ENCODE assay signal across 25 cellular contexts in genomic region chr12:84128117-84128991, GRCh38.
DNase-seq lines count a peak whose midpoint lies in the region; ATAC-seq, FAIRE-seq and TF ChIP-seq lines count a peak whose summit lies in the region.
"Had no signal": no experiment of that assay in that cellular context is flagged by ENCODE, and none has a peak within 500 bp of the region (broad histone marks: within the 10 kb centered on the region; RNA-seq: fewer than 3 reads in every experiment).

No MANE protein-coding gene starts in this region.

- H3K36me3 ChIP-seq in endodermal cell (ENCODE audit: control insufficient read depth, insufficient read depth, low read length): no peaks in the 10 kb centered on the region
- H3K36me3 ChIP-seq: ascending aorta; BLaER1 treated with 17β-estradiol and CSF1 and Interleukin-3, amounts not matched to agents 10 nM and 100 nM had no signal

- H3K9me3 Mint-ChIP-seq in endodermal cell: no peaks in the 10 kb centered on the region
- peaks cover 3% of the 10 kb centered on the region for H3K9me3 Mint-ChIP-seq in activated T-cell treated with anti-CD3 and anti-CD28 coated beads, Interleukin-2, amount 50 U/mL, for 4 hours

- H3K27me3 ChIP-seq in endodermal cell (ENCODE audit: control insufficient read depth, insufficient read depth, low read length, poor library complexity, severe bottlenecking): no peaks in the 10 kb centered on the region
- H3K27me3 ChIP-seq: ascending aorta; BLaER1 treated with 17β-estradiol and CSF1 and Interleukin-3, amounts not matched to agents 10 nM and 100 nM had no signal

- no peaks in the 10 kb centered on the region for H3K36me3 Mint-ChIP-seq in endodermal cell (ENCODE audit: low read depth)
- H3K36me3 Mint-ChIP-seq in activated T-cell treated with anti-CD3 and anti-CD28 coated beads, Interleukin-2, amount 50 U/mL, for 4 hours (ENCODE audit: insufficient read depth): no peaks in the 10 kb centered on the region
- H3K36me3 Mint-ChIP-seq: activated naive CD4-positive, alpha-beta T cell treated with anti-CD3 and anti-CD28 coated beads, Interleukin-2, amount 10 ng/mL, durations not matched to agents 7 days and 5 days had no signal

- TF ChIP-seq POLR2A in H54 (IDR thresholded peaks at IDR 0.05; ENCODE audit: low read depth, low read length): no peak

- H3K4me1 ChIP-seq in endodermal cell (ENCODE audit: control insufficient read depth, insufficient read depth, low read length): no peaks in the 10 kb centered on the region
- H3K4me1 ChIP-seq: ascending aorta had no signal

- H3K4me1 Mint-ChIP-seq in endodermal cell: no peaks in the 10 kb centered on the region
- no peaks in the 10 kb centered on the region for H3K4me1 Mint-ChIP-seq in activated T-cell treated with anti-CD3 and anti-CD28 coated beads, Interleukin-2, amount 50 U/mL, for 4 hours (ENCODE audit: low read depth)
- H3K4me1 Mint-ChIP-seq: activated naive CD4-positive, alpha-beta T cell treated with anti-CD3 and anti-CD28 coated beads, Interleukin-2, amount 10 ng/mL, durations not matched to agents 7 days and 5 days had no signal

- peak; percentile 2 for DNase-seq in A172 (ENCODE audit: low spot score)
- DNase-seq in H54 (ENCODE audit: insufficient read length, low spot score): peak; percentile 17
- DNase-seq in NCI-H69 (lab: John Stamatoyannopoulos, UW): peak; percentile 12
- DNase-seq in endodermal cell: peak; percentile 64
- DNase-seq in activated T-cell treated with anti-CD3 and anti-CD28 coated beads, Interleukin-2, amount 50 U/mL, for 4 hours: no peak
- DNase-seq in activated CD4-positive, CD25-positive, alpha-beta regulatory T cell treated with anti-CD3 and anti-CD28 coated beads, Interleukin-2, amount 50 U/mL, for 72 hours: no peak
- no peak for DNase-seq in T1000 (lab: John Stamatoyannopoulos, UW)
- DNase-seq: activated CD4-positive, alpha-beta T cell treated with anti-CD3 and anti-CD28 coated beads for 48 hours; activated naive CD4-positive, alpha-beta T cell treated with anti-CD3 and anti-CD28 coated beads, Interleukin-2, amount 10 ng/mL, durations not matched to agents 7 days and 5 days; activated T-cell treated with anti-CD3 and anti-CD28 coated beads, Interleukin-2, amount 50 U/mL, for 72 hours; central memory CD4-positive, alpha-beta T cell; dermis blood vessel endothelial cell; head of caudate nucleus; Karpas-422; NCI-H2081; substantia nigra; SW 1271 had no signal

- no peak for ATAC-seq in activated T-cell treated with anti-CD3 and anti-CD28 coated beads, Interleukin-2, amount 50 U/mL, for 4 hours
- ATAC-seq in GM21367 (IDR thresholded peaks at IDR 0.05; ENCODE audit: unreplicated experiment): no peak
- ATAC-seq: activated T-cell treated with anti-CD3 and anti-CD28 coated beads, Interleukin-2, amount 50 U/mL, for 72 hours had no signal

- no peaks in the 10 kb centered on the region for H3K9me3 ChIP-seq in endodermal cell (ENCODE audit: control insufficient read depth, low read length)
- H3K9me3 ChIP-seq: ascending aorta; BLaER1 treated with 17β-estradiol and CSF1 and Interleukin-3, amounts not matched to agents 10 nM and 100 nM had no signal

- H3K4me3 ChIP-seq in endodermal cell (ENCODE audit: low read length): no peak overlapping the region
- H3K4me3 ChIP-seq: ascending aorta; BLaER1 treated with 17β-estradiol and CSF1 and Interleukin-3, amounts not matched to agents 10 nM and 100 nM had no signal

- no peaks in the 10 kb centered on the region for H3K27me3 Mint-ChIP-seq in endodermal cell (ENCODE audit: insufficient read depth)
- no peaks in the 10 kb centered on the region for H3K27me3 Mint-ChIP-seq in activated T-cell treated with anti-CD3 and anti-CD28 coated beads, Interleukin-2, amount 50 U/mL, for 4 hours (ENCODE audit: low read depth)
- H3K27me3 Mint-ChIP-seq: activated naive CD4-positive, alpha-beta T cell treated with anti-CD3 and anti-CD28 coated beads, Interleukin-2, amount 10 ng/mL, durations not matched to agents 7 days and 5 days had no signal

- H3K4me3 Mint-ChIP-seq in endodermal cell: no peak overlapping the region
- no peak overlapping the region for H3K4me3 Mint-ChIP-seq in activated T-cell treated with anti-CD3 and anti-CD28 coated beads, Interleukin-2, amount 50 U/mL, for 4 hours
- H3K4me3 Mint-ChIP-seq: activated naive CD4-positive, alpha-beta T cell treated with anti-CD3 and anti-CD28 coated beads, Interleukin-2, amount 10 ng/mL, durations not matched to agents 7 days and 5 days; activated T-cell treated with anti-CD3 and anti-CD28 coated beads, Interleukin-2, amount 50 U/mL, for 72 hours had no signal

- FAIRE-seq in H54 (lab: Jason Lieb, UNC): peak; percentile 91
- FAIRE-seq: D721Med, endothelial cell of umbilical vein, GM18507, TTC549, urothelium cell line had no signal

- H3K27ac ChIP-seq in endodermal cell (ENCODE audit: low read depth, low read length): no peak overlapping the region
- H3K27ac ChIP-seq: ascending aorta; BLaER1 treated with 17β-estradiol and CSF1 and Interleukin-3, amounts not matched to agents 10 nM and 100 nM had no signal

- 89% methylated on average over 12 to 25 of the region's 25 CpGs for WGBS in endodermal cell (ENCODE audit: insufficient coverage in 1 of 2, insufficient read length in 1 of 2), 2 experiments

- no peak overlapping the region for H3K9ac ChIP-seq in endodermal cell (ENCODE audit: extremely low read depth, low read length, poor library complexity, severe bottlenecking)
- H3K9ac ChIP-seq: BLaER1 treated with 17β-estradiol and CSF1 and Interleukin-3, amounts not matched to agents 10 nM and 100 nM had no signal

- no peak for TF ChIP-seq CTCF in endodermal cell (conservative IDR thresholded peaks at IDR 0.05)

- H3K27ac Mint-ChIP-seq in endodermal cell: no peak overlapping the region
- H3K27ac Mint-ChIP-seq: activated naive CD4-positive, alpha-beta T cell treated with anti-CD3 and anti-CD28 coated beads, Interleukin-2, amount 10 ng/mL, durations not matched to agents 7 days and 5 days; activated T-cell treated with anti-CD3 and anti-CD28 coated beads, Interleukin-2, amount 50 U/mL, for 72 hours had no signal

Comparison
In these comparisons a context has a peak if more than half of its experiments do, and no peak if none do; other contexts are left out.
1. DNase-seq: peak in A172 (single experiment), H54 (single experiment), NCI-H69 (single experiment) and endodermal cell (single experiment); none in activated T-cell treated with anti-CD3 and anti-CD28 coated beads, Interleukin-2, amount 50 U/mL, for 4 hours (single experiment), activated CD4-positive, CD25-positive, alpha-beta regulatory T cell treated with anti-CD3 and anti-CD28 coated beads, Interleukin-2, amount 50 U/mL, for 72 hours (single experiment) and T1000 (single experiment).